ENCODE assay signal across 29 cellular contexts in genomic region chr14:102226356-102227125, GRCh38.
A peak's percentile ranks its signal among the peaks of the same experiment; 100 is the strongest.
DNase-seq lines count a peak whose midpoint lies in the region; ATAC-seq and TF ChIP-seq lines count a peak whose summit lies in the region.
"Had no signal": no experiment of that assay in that cellular context is flagged by ENCODE, and none has a peak within 500 bp of the region (broad histone marks: within the 10 kb centered on the region; RNA-seq: fewer than 3 reads in every experiment).

No MANE protein-coding gene starts in this region.

- no peak for TF ChIP-seq RAD21 in SK-N-SH (IDR thresholded peaks at IDR 0.05; ENCODE audit: low read length)

- no peak for TF ChIP-seq POLR2A in thyroid gland (IDR thresholded peaks at IDR 0.05)

- no peak overlapping the region for H2BK5ac ChIP-seq in mesenchymal stem cell (ENCODE audit: low read depth, low read length, poor library complexity, severe bottlenecking)

- peak overlapping the region; percentile 24 for H4K91ac ChIP-seq in mesenchymal stem cell (ENCODE audit: low read length)

- peaks cover 28% of the 10 kb centered on the region for H3K79me1 ChIP-seq in mesenchymal stem cell (replicated peaks; ENCODE audit: low read length, poor library complexity, severe bottlenecking)

- H2AFZ ChIP-seq in SK-N-SH (ENCODE audit: low read depth) (no peak overlapping the region), mesenchymal stem cell (ENCODE audit: low read depth, low read length) (no peak overlapping the region)

- no peak overlapping the region for H3K18ac ChIP-seq in mesenchymal stem cell (ENCODE audit: low read depth in 1 of 2, low read length in 2 of 2)

- H3K9me3 ChIP-seq in SK-N-SH, result no peaks in the 10 kb centered on the region
- no peaks in the 10 kb centered on the region for H3K9me3 ChIP-seq in mesenchymal stem cell (ENCODE audit: control insufficient read depth, low read length)
- no peaks in the 10 kb centered on the region for H3K9me3 ChIP-seq in thyroid gland
- H3K9me3 ChIP-seq: body of pancreas, heart left ventricle, MG63, psoas muscle, vagina had no signal

- H2BK12ac ChIP-seq in mesenchymal stem cell (ENCODE audit: low read length in 2 of 2), result no peak overlapping the region

- H3K23ac ChIP-seq in mesenchymal stem cell (ENCODE audit: low read length in 2 of 2), result no peak overlapping the region

- H3K4me3 ChIP-seq in SK-N-SH (ENCODE audit: low read depth in 2 of 2, low read length in 1 of 2), result no peak overlapping the region
- H3K4me3 ChIP-seq in mesenchymal stem cell (ENCODE audit: insufficient read depth in 1 of 2, low read depth in 1 of 2, low read length in 2 of 2), result peak overlapping the region in 1 of 2 experiments; percentile 29
- no peak overlapping the region for H3K4me3 ChIP-seq in thyroid gland (replicated peaks in 1 of 3)
- H3K4me3 ChIP-seq: body of pancreas, MG63, vagina had no signal

- H3K9me2 ChIP-seq in SK-N-SH, result no peaks in the 10 kb centered on the region

- no peaks in the 10 kb centered on the region for H3K27me3 Mint-ChIP-seq in WTC11 (ENCODE audit: low read depth)
- peaks cover 1% of the 10 kb centered on the region for H3K27me3 Mint-ChIP-seq in endothelial cell (ENCODE audit: unreplicated experiment)
- H3K27me3 Mint-ChIP-seq: activated CD4-positive, alpha-beta T cell treated with anti-CD3 and anti-CD28 coated beads, Interleukin-2, amount 10 ng/mL, durations not matched to agents 7 days and 5 days; CD4-positive, alpha-beta memory T cell had no signal

- no peak overlapping the region for H2BK120ac ChIP-seq in mesenchymal stem cell (ENCODE audit: low read depth, low read length)

- H4K20me1 ChIP-seq in SK-N-SH (ENCODE audit: insufficient read depth), result no peaks in the 10 kb centered on the region

- H4K8ac ChIP-seq in mesenchymal stem cell (ENCODE audit: low read length), result no peak overlapping the region

- no peak overlapping the region for H3K4me3 Mint-ChIP-seq in WTC11
- no peak overlapping the region for H3K4me3 Mint-ChIP-seq in endothelial cell (ENCODE audit: unreplicated experiment)
- H3K4me3 Mint-ChIP-seq: activated CD4-positive, alpha-beta T cell treated with anti-CD3 and anti-CD28 coated beads, Interleukin-2, amount 10 ng/mL, durations not matched to agents 7 days and 5 days; activated T-cell treated with anti-CD3 and anti-CD28 coated beads, Interleukin-2, amount 50 U/mL, for 72 hours; CD4-positive, alpha-beta memory T cell; stimulated activated naive B cell treated with anti-CD40 and anti-IgM and Interleukin-4, amounts not matched to agents 10 μg/mL and 1 μg/mL and 100 μg/mL, for 72 hours had no signal

- H3K27ac Mint-ChIP-seq in WTC11 (peak overlapping the region; percentile 66; the same call in 1 of the 2 replicates), endothelial cell (ENCODE audit: unreplicated experiment) (no peak overlapping the region)
- H3K27ac Mint-ChIP-seq: activated T-cell treated with anti-CD3 and anti-CD28 coated beads, Interleukin-2, amount 50 U/mL, for 72 hours had no signal

- TF ChIP-seq EP300 in SK-N-SH (IDR thresholded peaks at IDR 0.05; ENCODE audit: borderline replicate concordance in 1 of 2, low read depth in 1 of 2, low read length in 1 of 2), result no peak

- H3K4ac ChIP-seq in mesenchymal stem cell (ENCODE audit: low read depth in 1 of 2, low read length in 2 of 2), result no peak overlapping the region

- DNase-seq in SK-N-SH (peak; percentile 50), WTC11 (ENCODE audit: low spot score) (no peak), mesenchymal stem cell (no peak), thyroid gland (no peak), NCI-H2081 (lab: John Stamatoyannopoulos, UW) (no peak), endothelial cell (ENCODE audit: low spot score) (no peak)
- DNase-seq: activated CD4-positive, alpha-beta T cell treated with anti-CD3 and anti-CD28 coated beads, Interleukin-2, amount 10 ng/mL, durations not matched to agents 7 days and 5 days; activated naive CD4-positive, alpha-beta T cell treated with Interleukin-2 at 50 U/mL for 16 hours; activated T-cell treated with anti-CD3 and anti-CD28 coated beads, Interleukin-2, amount 50 U/mL, for 72 hours; body of pancreas; CD4-positive, alpha-beta memory T cell; effector CD8-positive, alpha-beta T cell; erythroblast; GOT3; kidney glomerular epithelial cell; MG63; NCI-H1417; NCI-H2029 treated with DMSO at 0.1 percent for 48 hours; NCI-H2227 treated with DMSO at 0.1 percent for 48 hours; OCI-M1; SHP77 treated with DMSO at 0.1 percent for 48 hours; stimulated activated CD4-positive, alpha-beta T cell treated with anti-CD3 and anti-CD28 coated beads, Interleukin-15, amount 100 ng/mL, for 24 hours; stimulated activated naive B cell treated with anti-CD40 and anti-IgM and Interleukin-4, amounts not matched to agents 10 μg/mL and 1 μg/mL and 100 μg/mL, for 72 hours; T1000 had no signal

- CTCF ChIA-PET in SK-N-SH (lab: Yijun Ruan, JAX), result interaction anchor here (0.9 to 1.0 kb wide), 3 partner anchors 11 to 259 kb away, joined by 3 read pairs; no protein-coding TSS in a partner anchor
- CTCF ChIA-PET in WTC11 (lab: Charles Lee), result no interaction called here

- H3F3A ChIP-seq in SK-N-SH (replicated peaks; ENCODE audit: insufficient read depth), result peaks cover 4% of the 10 kb centered on the region

- H3K4me1 Mint-ChIP-seq in WTC11, result peaks cover 8% of the 10 kb centered on the region
- H3K4me1 Mint-ChIP-seq in endothelial cell (ENCODE audit: unreplicated experiment), result peaks cover 8% of the 10 kb centered on the region
- H3K4me1 Mint-ChIP-seq: activated CD4-positive, alpha-beta T cell treated with anti-CD3 and anti-CD28 coated beads, Interleukin-2, amount 10 ng/mL, durations not matched to agents 7 days and 5 days; stimulated activated naive B cell treated with anti-CD40 and anti-IgM and Interleukin-4, amounts not matched to agents 10 μg/mL and 1 μg/mL and 100 μg/mL, for 72 hours had no signal

- H3K14ac ChIP-seq in mesenchymal stem cell (ENCODE audit: low read length in 2 of 2), result no peak overlapping the region

- H3K9ac ChIP-seq in SK-N-SH, result no peak overlapping the region
- no peak overlapping the region for H3K9ac ChIP-seq in mesenchymal stem cell (ENCODE audit: low read length)

- H3K4me2 ChIP-seq in SK-N-SH (no peak overlapping the region), mesenchymal stem cell (ENCODE audit: low read length, poor library complexity, severe bottlenecking) (no peak overlapping the region)

- H3K27ac ChIP-seq in SK-N-SH (ENCODE audit: low read depth in 2 of 2, low read length in 1 of 2) (no peak overlapping the region; a peak in 1 of 4 replicates), mesenchymal stem cell (ENCODE audit: low read length, poor library complexity, severe bottlenecking) (no peak overlapping the region), thyroid gland (peak overlapping the region in 2 of 3 donors; percentile 15 to 64)
- H3K27ac ChIP-seq: body of pancreas, heart left ventricle, psoas muscle, vagina had no signal

- H3K4me1 ChIP-seq in SK-N-SH (ENCODE audit: control insufficient read depth in 1 of 2, insufficient read depth in 2 of 2, low read depth in 1 of 2, low read length in 1 of 2), result peaks cover 0 to 7% of the 10 kb centered on the region in 2 experiments; a peak in 1 of 4 replicates
- peaks cover 10% of the 10 kb centered on the region for H3K4me1 ChIP-seq in mesenchymal stem cell (ENCODE audit: control insufficient read depth, insufficient read depth, low read depth, low read length)
- peaks cover 0 to 16% of the 10 kb centered on the region in 2 donors for H3K4me1 ChIP-seq in thyroid gland
- H3K4me1 ChIP-seq: body of pancreas, psoas muscle had no signal

- H3K36me3 Mint-ChIP-seq in WTC11 (peaks cover 10% of the 10 kb centered on the region), endothelial cell (ENCODE audit: low read depth, unreplicated experiment) (peaks cover 5% of the 10 kb centered on the region)

- no peak overlapping the region for H2BK15ac ChIP-seq in mesenchymal stem cell (ENCODE audit: low read depth, poor library complexity, severe bottlenecking)

- TF ChIP-seq CTCF in SK-N-SH (IDR thresholded peaks at IDR 0.05) (no peak), WTC11 (IDR thresholded peaks at IDR 0.05) (no peak), thyroid gland (IDR thresholded peaks at IDR 0.05) (no peak), endothelial cell (IDR thresholded peaks at IDR 0.05; ENCODE audit: unreplicated experiment) (no peak)

- H3K79me2 ChIP-seq in SK-N-SH (ENCODE audit: insufficient read depth), result no peaks in the 10 kb centered on the region

- H3K9me3 Mint-ChIP-seq in WTC11, result no peaks in the 10 kb centered on the region
- no peaks in the 10 kb centered on the region for H3K9me3 Mint-ChIP-seq in endothelial cell (ENCODE audit: unreplicated experiment)
- H3K9me3 Mint-ChIP-seq: activated CD4-positive, alpha-beta T cell treated with anti-CD3 and anti-CD28 coated beads, Interleukin-2, amount 10 ng/mL, durations not matched to agents 7 days and 5 days; activated T-cell treated with anti-CD3 and anti-CD28 coated beads, Interleukin-2, amount 50 U/mL, for 72 hours; stimulated activated naive B cell treated with anti-CD40 and anti-IgM and Interleukin-4, amounts not matched to agents 10 μg/mL and 1 μg/mL and 100 μg/mL, for 72 hours had no signal

- H2AK5ac ChIP-seq in mesenchymal stem cell (ENCODE audit: low read length, severe bottlenecking), result no peak overlapping the region

- ATAC-seq in SK-N-SH treated with all-trans-retinoic acid at 6 μM for 48 hours (no peak; the same call in 1 of the 3 replicates), WTC11 (peak; percentile 55), HG03045 (IDR thresholded peaks at IDR 0.05; ENCODE audit: unreplicated experiment) (no peak)
- ATAC-seq: activated T-cell treated with anti-CD3 and anti-CD28 coated beads, Interleukin-2, amount 50 U/mL, for 72 hours; body of pancreas; stimulated activated naive B cell treated with anti-CD40 and anti-IgM and Interleukin-4, amounts not matched to agents 10 μg/mL and 1 μg/mL and 100 μg/mL, for 72 hours had no signal

- intact Hi-C loops in thyroid gland (cut with DNase I), result loop anchor here (10.0 kb wide), 1 partner anchor 162 kb away; no protein-coding TSS in a partner anchor

- POLR2A ChIA-PET in SK-N-SH (lab: Yijun Ruan, JAX) (interaction anchor here (0.6 kb wide), 1 partner anchor 11 kb away, joined by 3 read pairs; no protein-coding TSS in a partner anchor), WTC11 (lab: Charles Lee) (no interaction called here)

- H3K36me3 ChIP-seq in SK-N-SH (replicated peaks in 1 of 2; ENCODE audit: control insufficient read depth in 1 of 2, insufficient read depth in 2 of 2, low read length in 1 of 2) (peaks cover 0 to 8% of the 10 kb centered on the region in 2 experiments), mesenchymal stem cell (ENCODE audit: control insufficient read depth in 1 of 2, insufficient read depth in 2 of 2, low read depth in 1 of 2, low read length in 2 of 2) (peaks cover 26 to 66% of the 10 kb centered on the region in 2 experiments), thyroid gland (peaks cover 0 to 6% of the 10 kb centered on the region in 2 donors)
- H3K36me3 ChIP-seq: MG63 had no signal

- H3K27me3 ChIP-seq in SK-N-SH (ENCODE audit: insufficient read depth), result no peaks in the 10 kb centered on the region
- no peaks in the 10 kb centered on the region for H3K27me3 ChIP-seq in mesenchymal stem cell (ENCODE audit: control insufficient read depth in 1 of 2, insufficient read depth in 1 of 2, low read length in 2 of 2)
- H3K27me3 ChIP-seq in thyroid gland, result no peaks in the 10 kb centered on the region
- H3K27me3 ChIP-seq: body of pancreas, heart left ventricle, MG63, vagina had no signal

- WGBS in SK-N-SH (ENCODE audit: low lambda C conversion rate), result 91% methylated on average over 12 of the region's 27 CpGs
- WGBS in mesenchymal stem cell, result 93% methylated on average over 27 of the region's 27 CpGs
- WGBS in thyroid gland, 2 donors, result 89 to 90% methylated on average over 16 to 27 of the region's 27 CpGs

Comparison
In these comparisons a context has a peak if more than half of its experiments do, and no peak if none do; other contexts are left out.
1. H3K27ac ChIP-seq: peak in thyroid gland (2 of 3); none in SK-N-SH (0 of 2) and mesenchymal stem cell (single experiment).